24 cellular contexts compared by ENCODE assay signal in the genomic region with DNA sequence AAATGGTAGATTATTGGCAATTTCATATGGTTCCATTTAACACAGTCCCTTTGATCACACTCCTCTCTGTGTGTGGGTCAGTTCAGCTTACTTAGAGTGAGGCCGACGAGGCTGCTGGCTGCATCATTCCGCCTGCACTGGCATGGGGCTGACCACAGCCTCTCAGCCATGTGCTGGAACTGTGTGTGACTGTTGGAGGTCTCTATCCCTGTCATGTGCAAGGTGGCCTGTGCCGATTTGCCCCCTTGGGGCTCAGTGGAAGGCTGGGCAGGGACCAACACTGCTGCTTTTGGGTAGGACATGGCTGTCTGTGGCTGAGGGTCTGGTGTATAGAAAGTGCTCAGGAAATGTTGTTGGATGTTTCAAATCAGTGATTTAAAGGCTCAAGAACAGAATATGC.
"Had no signal": no experiment of that assay in that cellular context is flagged by ENCODE, and none has a peak within 500 bp of the region (broad histone marks: within the 10 kb centered on the region; RNA-seq: fewer than 3 reads in every experiment).

No MANE protein-coding gene starts in this region.

- H3K36me3 ChIP-seq: cardiac muscle cell, colonic mucosa, gastroesophageal sphincter, suprapubic skin, tibial artery had no signal

- DNase-seq: activated CD4-positive, alpha-beta memory T cell treated with anti-CD3 and anti-CD28 coated beads, Interleukin-2, amount 10 ng/mL, durations not matched to agents 7 days and 5 days; activated CD4-positive, alpha-beta T cell treated with anti-CD3 and anti-CD28 coated beads for 1 hour; activated CD4-positive, alpha-beta T cell treated with anti-CD3 and anti-CD28 coated beads, Interleukin-2, amount 10 ng/mL, durations not matched to agents 7 days and 5 days; activated T-cell treated with anti-CD3 and anti-CD28 coated beads, Interleukin-2, amount 50 U/mL, for 48 hours; anterior cingulate cortex; cerebellar nuclear complex; colonic mucosa; dorsolateral prefrontal cortex; effector memory CD8-positive, alpha-beta T cell; erythroblast; hypothalamus; immature natural killer cell; kidney; left colon; mesenchymal stem cell; stimulated activated naive CD4-positive, alpha-beta T cell; T-helper 2 cell; tibial artery had no signal

- H3K9me3 ChIP-seq: body of pancreas, colonic mucosa, gastroesophageal sphincter, suprapubic skin, tibial artery had no signal

- H3K4me3 ChIP-seq: body of pancreas, cardiac muscle cell, colonic mucosa, dorsolateral prefrontal cortex, gastroesophageal sphincter, suprapubic skin, tibial artery had no signal

- ATAC-seq: body of pancreas; effector memory CD8-positive, alpha-beta T cell; gastroesophageal sphincter; left colon; natural killer cell treated with Interleukin-12 subunit alpha and Interleukin-12 subunit beta and Interleukin-15 and Interleukin-18, amount 100 ng/mL, for 72 hours; WTC11 had no signal

- H3K4me1 ChIP-seq: colonic mucosa, gastroesophageal sphincter, suprapubic skin, tibial artery had no signal

- H3K27me3 ChIP-seq: body of pancreas, cardiac muscle cell, colonic mucosa, dorsolateral prefrontal cortex, gastroesophageal sphincter, suprapubic skin, tibial artery had no signal

- H3K27ac ChIP-seq: body of pancreas, cardiac muscle cell, colonic mucosa, dorsolateral prefrontal cortex, gastroesophageal sphincter, suprapubic skin, tibial artery had no signal
